ENCODE assay signal across 9 cellular contexts in the genomic region with DNA sequence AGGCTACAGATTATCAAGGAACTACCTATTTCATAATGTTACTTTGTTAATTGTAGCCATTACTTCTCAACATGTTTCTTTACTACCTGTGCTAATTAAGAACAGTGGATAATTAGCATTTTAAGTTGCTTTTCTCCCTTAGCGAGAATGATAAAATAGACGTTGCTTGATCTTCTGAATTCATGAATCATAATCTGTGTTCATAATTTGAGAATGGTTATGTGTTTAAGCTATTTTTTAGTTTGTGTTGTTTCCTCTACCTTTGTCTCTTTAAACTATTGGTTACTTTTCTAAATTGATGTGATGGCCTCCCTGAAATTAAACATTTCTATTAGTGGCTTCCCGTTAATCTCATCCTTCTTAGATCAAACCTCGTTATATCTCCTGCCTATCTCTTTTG. TPM values are rescaled to one million over a fixed set of nuclear protein-coding genes. Genes with fewer than 3 reads are reported as not detected.
A peak's percentile ranks its signal among the peaks of the same experiment; 100 is the strongest.
DNase-seq lines count a peak whose midpoint lies in the region; ATAC-seq lines count a peak whose summit lies in the region.
"Had no signal": no experiment of that assay in that cellular context is flagged by ENCODE, and none has a peak within 500 bp of the region (broad histone marks: within the 10 kb centered on the region; RNA-seq: fewer than 3 reads in every experiment).

TSS of gene ZRANB1 (plus strand) at position 301 of the 400 bp plus-strand sequence. CDS start 371 bp downstream, outside the sequence.

- no peak within 1 kb of the TSS for H3K4me3 Mint-ChIP-seq in activated T-cell treated with anti-CD3 and anti-CD28 coated beads, Interleukin-2, amount 50 U/mL, for 72 hours

- no peaks in the 10 kb centered on the region for H3K9me3 Mint-ChIP-seq in activated T-cell treated with anti-CD3 and anti-CD28 coated beads, Interleukin-2, amount 50 U/mL, for 72 hours

- H3K27me3 Mint-ChIP-seq in activated T-cell treated with anti-CD3 and anti-CD28 coated beads, Interleukin-2, amount 50 U/mL, for 72 hours (ENCODE audit: low read depth): no peaks in the 10 kb centered on the region

- no peak for DNase-seq in activated T-cell treated with anti-CD3 and anti-CD28 coated beads, Interleukin-2, amount 50 U/mL, for 72 hours
- DNase-seq in activated T-cell treated with anti-CD3 and anti-CD28 coated beads for 4 hours (no peak), epithelial cell of prostate (ENCODE audit: low read depth, low spot score) (no peak), myocyte (ENCODE audit: low read depth) (no peak), ureter (ENCODE audit: low spot score) (no peak)
- no peak for DNase-seq in stimulated activated naive CD4-positive, alpha-beta T cell (lab: John Stamatoyannopoulos, UW)
- no peak for DNase-seq in activated CD8-positive, alpha-beta memory T cell treated with anti-CD3 and anti-CD28 coated beads, Interleukin-2, amount 50 U/mL, for 48 hours
- DNase-seq: NCI-H1092 had no signal

- peaks cover 32% of the 10 kb centered on the region for H3K4me1 Mint-ChIP-seq in activated T-cell treated with anti-CD3 and anti-CD28 coated beads, Interleukin-2, amount 50 U/mL, for 72 hours (ENCODE audit: low read depth)

- no peak within 1 kb of the TSS for H3K27ac Mint-ChIP-seq in activated T-cell treated with anti-CD3 and anti-CD28 coated beads, Interleukin-2, amount 50 U/mL, for 72 hours

- H3K27ac ChIP-seq in epithelial cell of prostate: peak within 1 kb of the TSS; percentile 0

- H3K36me3 Mint-ChIP-seq in activated T-cell treated with anti-CD3 and anti-CD28 coated beads, Interleukin-2, amount 50 U/mL, for 72 hours (ENCODE audit: insufficient read depth in 2 of 2): no peaks in the 10 kb centered on the region

- ATAC-seq in activated T-cell treated with anti-CD3 and anti-CD28 coated beads, Interleukin-2, amount 50 U/mL, for 72 hours (replicated peaks in 1 of 2): no peak
- no peak for ATAC-seq in HG02798 (IDR thresholded peaks at IDR 0.05; ENCODE audit: poor library complexity, unreplicated experiment)

RNA-seq across cellular contexts. Expression of gene ZRANB1, which starts in this region (rescaled TPM):
- total RNA-seq in activated T-cell treated with anti-CD3 and anti-CD28 coated beads, Interleukin-2, amount 50 U/mL, for 72 hours: 10 to 100 TPM; 15.0 to 16.0 TPM
- total RNA-seq in myocyte (28.3 and 31.7 TPM in 2 replicates), ureter (26.3 TPM)
- 10.7 TPM for polyA plus RNA-seq in myocyte (2012)
